In the genomic region with DNA sequence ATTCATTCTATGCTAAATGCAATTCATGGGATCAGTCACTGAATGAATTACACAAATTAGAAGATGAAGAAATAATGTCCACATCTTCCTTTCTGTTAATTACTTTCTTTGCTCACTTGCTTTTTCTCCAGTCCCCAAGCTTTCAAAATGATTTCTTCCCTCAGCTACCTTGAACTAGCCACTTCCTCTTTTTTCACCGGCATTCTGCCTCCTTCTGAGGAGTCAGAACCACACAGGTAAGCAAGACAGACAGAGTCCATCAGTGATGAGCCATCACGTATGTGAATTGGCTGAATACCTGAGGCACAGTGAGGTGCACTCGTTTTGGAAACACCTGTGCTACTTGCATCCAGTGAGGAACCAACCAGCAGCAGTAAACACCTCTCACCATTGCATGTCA, we compare ENCODE assay signal across 25 cellular contexts.
"Had no signal": no experiment of that assay in that cellular context is flagged by ENCODE, and none has a peak within 500 bp of the region (broad histone marks: within the 10 kb centered on the region; RNA-seq: fewer than 3 reads in every experiment).

No MANE protein-coding gene starts in this region.

- H3K27ac Mint-ChIP-seq: activated T-cell treated with anti-CD3 and anti-CD28 coated beads, Interleukin-2, amount 50 U/mL, for 72 hours; nephron; type B pancreatic cell; WTC11 had no signal

- H3K36me3 ChIP-seq: heart right ventricle, neutrophil, ovary, right atrium auricular region, spleen, thoracic aorta, vagina had no signal

- H3K4me1 Mint-ChIP-seq: activated naive CD8-positive, alpha-beta T cell treated with anti-CD3 and anti-CD28 coated beads, Interleukin-2, amount 50 U/mL, for 24 hours had no signal

- H3K9me3 Mint-ChIP-seq: nephron, type B pancreatic cell, WTC11 had no signal

- H3K4me3 ChIP-seq: body of pancreas, heart right ventricle, ovary, psoas muscle, right atrium auricular region, spleen, thoracic aorta, vagina had no signal

- H3K9me3 ChIP-seq: body of pancreas, heart right ventricle, neutrophil, ovary, psoas muscle, right atrium auricular region, spleen, thoracic aorta, vagina had no signal

- DNase-seq: activated CD4-positive, alpha-beta T cell treated with anti-CD3 and anti-CD28 coated beads, Interleukin-2, amount 50 U/mL, for 48 hours; activated gamma-delta T cell; activated naive CD4-positive, alpha-beta T cell treated with anti-CD3 and anti-CD28 coated beads, Interleukin-2, amount 50 U/mL, for 16 hours; activated naive CD8-positive, alpha-beta T cell treated with anti-CD3 and anti-CD28 coated beads, Interleukin-2, amount 50 U/mL, for 24 hours; anterior cingulate cortex; body of pancreas; dermis blood vessel endothelial cell; effector CD8-positive, alpha-beta T cell; erythroblast; heart right ventricle; islet precursor cell; left cardiac atrium; ovary; psoas muscle; spleen; stimulated activated CD4-positive, alpha-beta T cell treated with anti-CD3 and anti-CD28 coated beads, Interleukin-4, amount 100 ng/mL, for 1 hour; stimulated activated naive CD4-positive, alpha-beta T cell treated with Interleukin-2 at 50 U/mL for 16 hours had no signal

- H3K36me3 Mint-ChIP-seq: WTC11 had no signal

- H3K4me1 ChIP-seq: body of pancreas, heart right ventricle, psoas muscle, right atrium auricular region, spleen, vagina had no signal

- H3K27me3 ChIP-seq: body of pancreas, neutrophil, ovary, right atrium auricular region, spleen, vagina had no signal

- H3K4me3 Mint-ChIP-seq: activated naive CD8-positive, alpha-beta T cell treated with anti-CD3 and anti-CD28 coated beads, Interleukin-2, amount 50 U/mL, for 24 hours; activated T-cell treated with anti-CD3 and anti-CD28 coated beads, Interleukin-2, amount 50 U/mL, for 72 hours; nephron; type B pancreatic cell; WTC11 had no signal

- ATAC-seq: activated naive CD8-positive, alpha-beta T cell treated with anti-CD3 and anti-CD28 coated beads, Interleukin-2, amount 50 U/mL, for 24 hours; body of pancreas; heart right ventricle; left cardiac atrium; WTC11 had no signal

- H3K27ac ChIP-seq: body of pancreas, heart right ventricle, neutrophil, ovary, psoas muscle, right atrium auricular region, spleen, thoracic aorta, vagina had no signal
